In the genomic region with DNA sequence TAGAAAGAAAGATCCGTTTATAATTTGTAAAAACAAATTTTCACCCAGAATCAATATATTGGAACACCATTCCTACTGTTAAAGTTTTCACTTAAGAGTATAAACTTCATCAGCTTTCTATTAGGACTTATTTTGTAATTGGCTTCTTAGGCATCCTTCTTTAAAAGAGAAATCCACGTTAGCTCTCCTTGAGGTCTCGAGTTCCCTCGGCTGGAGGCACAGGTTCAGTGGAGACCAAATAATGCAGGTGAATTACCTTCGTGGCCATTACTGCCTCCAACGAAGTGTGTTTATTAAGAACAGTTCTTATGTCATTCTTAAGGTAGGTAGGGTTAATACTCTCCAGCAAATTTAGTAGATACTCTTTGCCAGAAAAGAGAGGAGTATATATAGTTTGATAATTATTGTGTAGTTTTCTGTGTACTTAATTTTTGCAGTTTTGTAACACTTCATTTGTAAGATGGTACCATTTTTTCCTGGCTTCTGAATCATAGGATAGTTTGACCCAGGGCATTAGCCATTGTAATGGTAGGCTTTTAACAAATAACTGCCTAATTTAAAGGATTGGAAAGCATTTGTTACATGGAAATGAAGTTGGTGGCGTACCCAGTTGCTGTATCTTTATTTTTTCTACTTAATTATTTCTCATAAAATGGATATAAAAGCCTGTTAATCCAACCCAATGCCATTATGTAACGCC, we compare ENCODE assay signal across 8 cellular contexts.
DNase-seq lines count a peak whose midpoint lies in the region; ATAC-seq and TF ChIP-seq lines count a peak whose summit lies in the region.

No MANE protein-coding gene starts in this region.

- peaks cover 44% of the 10 kb centered on the region for H3K36me3 Mint-ChIP-seq in nephron (ENCODE audit: low read depth)

- peak overlapping the region; percentile 86 to 96 (median 91) for H3K9ac ChIP-seq in BLaER1 treated with 17β-estradiol and CSF1 and Interleukin-3, amounts not matched to agents 10 nM and 100 nM
- H3K9ac ChIP-seq in Loucy (ENCODE audit: low read depth, low read length, poor library complexity, severe bottlenecking), result peak overlapping the region; percentile 81

- no peaks in the 10 kb centered on the region for H3K9me2 ChIP-seq in Loucy (replicated peaks; ENCODE audit: low read depth, low read length)

- in situ Hi-C loops in ACHN (cut with HindIII; ENCODE audit: low pct_ligation_motif_present, low pct_unique_long_range_greater_than_20kb, low sequenced_read_pairs), result no loop called here

- peaks cover 35% of the 10 kb centered on the region for H3K4me1 Mint-ChIP-seq in nephron

- no peak overlapping the region for H2AFZ ChIP-seq in Loucy (ENCODE audit: low read length)

- no peaks in the 10 kb centered on the region for H3K9me3 ChIP-seq in BLaER1 treated with 17β-estradiol and CSF1 and Interleukin-3, amounts not matched to agents 10 nM and 100 nM (replicated peaks in 1 of 11)
- no peaks in the 10 kb centered on the region for H3K9me3 ChIP-seq in Loucy (ENCODE audit: insufficient read depth, low read depth, low read length)

- no peaks in the 10 kb centered on the region for H3K27me3 ChIP-seq in BLaER1 treated with 17β-estradiol and CSF1 and Interleukin-3, amounts not matched to agents 10 nM and 100 nM
- H3K27me3 ChIP-seq in Loucy (ENCODE audit: insufficient read depth, low read length, poor library complexity, severe bottlenecking), result no peaks in the 10 kb centered on the region

- H3K27ac ChIP-seq in BLaER1 treated with 17β-estradiol and CSF1 and Interleukin-3, amounts not matched to agents 10 nM and 100 nM, result peak overlapping the region; percentile 63 to 90 (median 84)
- H3K27ac ChIP-seq in coronary artery, result peak overlapping the region; percentile 93 to 94

- H3K4me3 ChIP-seq in BLaER1 treated with 17β-estradiol and CSF1 and Interleukin-3, amounts not matched to agents 10 nM and 100 nM, result peak overlapping the region; percentile 79 to 100 (median 92)
- H3K4me3 ChIP-seq in Loucy (ENCODE audit: low read length, poor library complexity, severe bottlenecking) (peak overlapping the region; percentile 94), coronary artery (peak overlapping the region; percentile 82)

- 0 out of 2 replicates have a peak, but pooled peaks cover 8% of the 10 kb centered on the region for H3F3A ChIP-seq in Loucy (ENCODE audit: low read depth)

- H3K27ac Mint-ChIP-seq in nephron, result peak overlapping the region in 2 of 3 experiments; percentile 64 to 75

- H3K4me1 ChIP-seq in BLaER1 treated with 17β-estradiol and CSF1 and Interleukin-3, amounts not matched to agents 10 nM and 100 nM, result peaks cover 41 to 58% (median 55%) of the 10 kb centered on the region in 10 experiments
- peaks cover 40% of the 10 kb centered on the region for H3K4me1 ChIP-seq in Loucy (ENCODE audit: insufficient read depth, low read length, poor library complexity, severe bottlenecking)

- ATAC-seq in HG03175 (IDR thresholded peaks at IDR 0.05; ENCODE audit: unreplicated experiment), result no peak

- no peak for TF ChIP-seq CTCF in Loucy (conservative IDR thresholded peaks at IDR 0.05; ENCODE audit: low read length)
- TF ChIP-seq CTCF in coronary artery (IDR thresholded peaks at IDR 0.05), result no peak
- TF ChIP-seq CTCF in nephron (IDR thresholded peaks at IDR 0.05; ENCODE audit: unreplicated experiment in 3 of 3), result no peak

- H3K4me3 Mint-ChIP-seq in nephron, result peak overlapping the region; percentile 95 to 96 (median 95)

- H3K79me2 ChIP-seq in Loucy (ENCODE audit: insufficient read depth, low read length), result peaks cover 59% of the 10 kb centered on the region

- H3K27me3 Mint-ChIP-seq in nephron (ENCODE audit: low read depth), result no peaks in the 10 kb centered on the region

- peaks cover 38 to 48% (median 42%) of the 10 kb centered on the region in 11 experiments for H3K36me3 ChIP-seq in BLaER1 treated with 17β-estradiol and CSF1 and Interleukin-3, amounts not matched to agents 10 nM and 100 nM
- H3K36me3 ChIP-seq in Loucy (ENCODE audit: insufficient read depth, low read length), result peaks cover 40% of the 10 kb centered on the region

- H3K4me2 ChIP-seq in BLaER1 treated with 17β-estradiol and CSF1 and Interleukin-3, amounts not matched to agents 10 nM and 100 nM, result peak overlapping the region; percentile 82 to 97 (median 93)
- peak overlapping the region; percentile 94 for H3K4me2 ChIP-seq in Loucy (ENCODE audit: low read depth, low read length, poor library complexity, severe bottlenecking)

- DNase-seq in coronary artery (ENCODE audit: low spot score) (no peak), SIG-M5 treated with dmso at 0.1 percent for 504 hours (lab: John Stamatoyannopoulos, UW; ENCODE audit: unreplicated experiment) (no peak), ACHN (no peak), hepatic stellate cell (ENCODE audit: low spot score) (no peak)

- peaks cover 57 to 65% (median 64%) of the 10 kb centered on the region in 11 experiments for H4K20me1 ChIP-seq in BLaER1 treated with 17β-estradiol and CSF1 and Interleukin-3, amounts not matched to agents 10 nM and 100 nM
- peaks cover 54% of the 10 kb centered on the region for H4K20me1 ChIP-seq in Loucy (ENCODE audit: insufficient read depth, low read length, poor library complexity, severe bottlenecking)

- no peaks in the 10 kb centered on the region for H3K9me3 Mint-ChIP-seq in nephron
